8 cellular contexts compared by ENCODE assay signal in genomic region chr1:234954613-234955012, GRCh38.
DNase-seq lines count a peak whose midpoint lies in the region; ATAC-seq, FAIRE-seq and TF ChIP-seq lines count a peak whose summit lies in the region.

No MANE protein-coding gene starts in this region.

- peaks cover 5 to 8% of the 10 kb centered on the region in 2 donors for H3K36me3 Mint-ChIP-seq in CD14-positive monocyte

- peaks cover 66% of the 10 kb centered on the region for H3K4me1 Mint-ChIP-seq in CD14-positive monocyte

- H3K4me1 ChIP-seq in colonic mucosa (peaks cover 24% of the 10 kb centered on the region), pancreas (peaks cover 40 to 52% (median 48%) of the 10 kb centered on the region in 3 donors)

- H3K27me3 ChIP-seq in colonic mucosa (no peaks in the 10 kb centered on the region), pancreas (no peaks in the 10 kb centered on the region)

- no peak overlapping the region for H3K4me3 ChIP-seq in colonic mucosa
- H3K4me3 ChIP-seq in pancreas = no peak overlapping the region

- H3K4me3 Mint-ChIP-seq in CD14-positive monocyte = peak overlapping the region; percentile 41 to 96

- intact Hi-C loops in CD14-positive monocyte (cut with micrococcal nuclease) = no loop called here
- intact Hi-C loops in colonic mucosa (cut with DNase I) = loop anchor here (5.0 to 10.0 kb wide), 2 partner anchors 130 to 232 kb away; no protein-coding TSS in a partner anchor
- intact Hi-C loops in pancreas (cut with DNase I) = no loop called here

- H3K36me3 ChIP-seq in colonic mucosa (no peaks in the 10 kb centered on the region), pancreas (no peaks in the 10 kb centered on the region)

- ATAC-seq in HG03354 (IDR thresholded peaks at IDR 0.05; ENCODE audit: poor library complexity, severe bottlenecking, unreplicated experiment) (peak; percentile 17), pancreas (no peak), GM19035 (IDR thresholded peaks at IDR 0.05; ENCODE audit: unreplicated experiment) (no peak)

- peak overlapping the region; percentile 98 to 100 (median 99) for H3K27ac Mint-ChIP-seq in CD14-positive monocyte

- WGBS in pancreas, 2 donors = 97 to 99% methylated on average over 6 of the region's 6 CpGs

- H3K9me3 ChIP-seq in colonic mucosa (no peaks in the 10 kb centered on the region), pancreas (no peaks in the 10 kb centered on the region)

- FAIRE-seq in pancreas (lab: Jason Lieb, UNC) = no peak
- no peak for FAIRE-seq in GM19239 (lab: Jason Lieb, UNC)

- H3K9me3 Mint-ChIP-seq in CD14-positive monocyte = peaks cover under 1 to 3% (median 3%) of the 10 kb centered on the region in 7 donors

- H3K27me3 Mint-ChIP-seq in CD14-positive monocyte (ENCODE audit: low read depth in 3 of 3) = peaks cover 0 to 2% (median 0%) of the 10 kb centered on the region in 3 donors

- no peak for DNase-seq in CD14-positive monocyte (ENCODE audit: low spot score)
- peak; percentile 22 for DNase-seq in colonic mucosa
- no peak for DNase-seq in pancreas
- no peak for DNase-seq in GM19239 (ENCODE audit: insufficient read length, low spot score)
- DNase-seq in NCI-H510A treated with DMSO at 0.1 percent for 48 hours (lab: John Stamatoyannopoulos, UW) = no peak
- no peak for DNase-seq in stimulated activated CD4-positive, alpha-beta T cell treated with anti-CD3 and anti-CD28 coated beads, Interleukin-2, amount 100 ng/mL, for 48 hours

- peak overlapping the region in 1 of 2 donors; percentile 89 for H3K9ac ChIP-seq in colonic mucosa (ENCODE audit: low read depth in 2 of 2, low read length in 2 of 2)

- TF ChIP-seq CTCF in CD14-positive monocyte (IDR thresholded peaks at IDR 0.05) (no peak), colonic mucosa (IDR thresholded peaks at IDR 0.05) (no peak), pancreas (IDR thresholded peaks at IDR 0.05) (no peak)

- H3K27ac ChIP-seq in colonic mucosa = peak overlapping the region; percentile 98
- H3K27ac ChIP-seq in pancreas = peak overlapping the region in 3 of 4 donors; percentile 31 to 87 (median 80)
